17 cellular contexts compared by ENCODE assay signal in genomic region chr6:158757753-158758090, GRCh38.
DNase-seq lines count a peak whose midpoint lies in the region; ATAC-seq and TF ChIP-seq lines count a peak whose summit lies in the region.
"Had no signal": no experiment of that assay in that cellular context is flagged by ENCODE, and none has a peak within 500 bp of the region (broad histone marks: within the 10 kb centered on the region; RNA-seq: fewer than 3 reads in every experiment).

No MANE protein-coding gene starts in this region.

- H3K36me3 Mint-ChIP-seq in stimulated activated naive CD8-positive, alpha-beta T cell treated with anti-CD3 and anti-CD28 coated beads, Interleukin-15, Interleukin-2, amounts not matched to agents 100 ng/mL and 50 ng/mL, for 24 hours (ENCODE audit: low read depth): peaks cover 56% of the 10 kb centered on the region

- no peaks in the 10 kb centered on the region for H3K9me3 Mint-ChIP-seq in stimulated activated naive CD8-positive, alpha-beta T cell treated with anti-CD3 and anti-CD28 coated beads, Interleukin-15, Interleukin-2, amounts not matched to agents 100 ng/mL and 50 ng/mL, for 24 hours
- H3K9me3 Mint-ChIP-seq: H9 had no signal

- H3K4me3 Mint-ChIP-seq in stimulated activated naive CD8-positive, alpha-beta T cell treated with anti-CD3 and anti-CD28 coated beads, Interleukin-15, Interleukin-2, amounts not matched to agents 100 ng/mL and 50 ng/mL, for 24 hours: no peak overlapping the region
- H3K4me3 Mint-ChIP-seq: CD8-positive, alpha-beta memory T cell had no signal

- H3K27me3 ChIP-seq in WERI-Rb-1 (ENCODE audit: insufficient read depth, low read depth, severe bottlenecking): no peaks in the 10 kb centered on the region
- H3K27me3 ChIP-seq: esophagus squamous epithelium, thyroid gland had no signal

- no peak overlapping the region for H3K4me3 ChIP-seq in WERI-Rb-1 (ENCODE audit: low read depth, low read length)
- H3K4me3 ChIP-seq: esophagus squamous epithelium, thyroid gland had no signal

- no peaks in the 10 kb centered on the region for H3K9me3 ChIP-seq in WERI-Rb-1 (ENCODE audit: severe bottlenecking)
- H3K9me3 ChIP-seq: esophagus squamous epithelium, thyroid gland had no signal

- peak overlapping the region; percentile 95 for H3K27ac ChIP-seq in WERI-Rb-1
- H3K27ac ChIP-seq: esophagus squamous epithelium, thyroid gland had no signal

- peaks cover 6% of the 10 kb centered on the region; the same call in 1 of the 2 replicates for H3K36me3 ChIP-seq in WERI-Rb-1
- H3K36me3 ChIP-seq: thyroid gland had no signal

- no peak for DNase-seq in stimulated activated naive CD8-positive, alpha-beta T cell treated with anti-CD3 and anti-CD28 coated beads, Interleukin-15, Interleukin-2, amounts not matched to agents 100 U/mL and 50 U/mL, for 24 hours
- DNase-seq in WERI-Rb-1: no peak
- DNase-seq in islet precursor cell: peak; percentile 56
- DNase-seq in erythroblast (lab: John Stamatoyannopoulos, UW): no peak
- DNase-seq: activated effector memory CD4-positive, alpha-beta T cell treated with anti-CD3 and anti-CD28 coated beads, Interleukin-2, amount 50 U/mL, for 16 hours; CD8-positive, alpha-beta memory T cell; DND-41; effector CD4-positive, alpha-beta T cell; esophagus squamous epithelium; mammary epithelial cell; RPMI8226; thyroid gland had no signal

- H3K27ac Mint-ChIP-seq in stimulated activated naive CD8-positive, alpha-beta T cell treated with anti-CD3 and anti-CD28 coated beads, Interleukin-15, Interleukin-2, amounts not matched to agents 100 ng/mL and 50 ng/mL, for 24 hours: peak overlapping the region; percentile 70

- no peaks in the 10 kb centered on the region for H3K4me1 Mint-ChIP-seq in stimulated activated naive CD8-positive, alpha-beta T cell treated with anti-CD3 and anti-CD28 coated beads, Interleukin-15, Interleukin-2, amounts not matched to agents 100 ng/mL and 50 ng/mL, for 24 hours (ENCODE audit: low read depth)

- no peak for ATAC-seq in stimulated activated naive CD8-positive, alpha-beta T cell treated with anti-CD3 and anti-CD28 coated beads, Interleukin-15, Interleukin-2, amounts not matched to agents 100 U/mL and 50 U/mL, for 24 hours
- no peak for ATAC-seq in HG02588 (IDR thresholded peaks at IDR 0.05; ENCODE audit: unreplicated experiment)
- ATAC-seq in HG02610 (IDR thresholded peaks at IDR 0.05; ENCODE audit: unreplicated experiment): no peak
- ATAC-seq: activated CD4-positive, CD25-positive, alpha-beta regulatory T cell treated with anti-CD3 and anti-CD28 coated beads, Interleukin-2, amount 50 U/mL, for 24 hours had no signal

- TF ChIP-seq POLR2A in erythroblast (IDR thresholded peaks at IDR 0.05; ENCODE audit: low read length): no peak

- no peak for TF ChIP-seq CTCF in WERI-Rb-1 (IDR thresholded peaks at IDR 0.05; ENCODE audit: low read depth, low read length)

- no peaks in the 10 kb centered on the region for H3K27me3 Mint-ChIP-seq in stimulated activated naive CD8-positive, alpha-beta T cell treated with anti-CD3 and anti-CD28 coated beads, Interleukin-15, Interleukin-2, amounts not matched to agents 100 ng/mL and 50 ng/mL, for 24 hours
- H3K27me3 Mint-ChIP-seq: CD8-positive, alpha-beta memory T cell had no signal
